In genomic region chr5:81972496-81972791, GRCh38 we compare ENCODE assay signal across 8 cellular contexts. TPM values are rescaled to one million over a fixed set of nuclear protein-coding genes. Genes with fewer than 3 reads are reported as not detected.
DNase-seq lines count a peak whose midpoint lies in the region; ATAC-seq and TF ChIP-seq lines count a peak whose summit lies in the region.

No MANE protein-coding gene starts in this region.

- DNase-seq in activated CD4-positive, alpha-beta T cell treated with anti-CD3 and anti-CD28 coated beads, Interleukin-2, amount 10 ng/mL, durations not matched to agents 24 days and 14 days, result no peak
- DNase-seq in activated CD4-positive, alpha-beta T cell treated with anti-CD3 and anti-CD28 coated beads, Interleukin-2, amount 50 U/mL, for 48 hours, result no peak
- no peak for DNase-seq in OCI-LY7 (ENCODE audit: low spot score)
- DNase-seq in esophagus muscularis mucosa (ENCODE audit: extremely low spot score), result no peak
- DNase-seq in gastrocnemius medialis, result no peak
- no peak for DNase-seq in H4 (ENCODE audit: low spot score)

- in situ Hi-C loops in gastrocnemius medialis (cut with MboI; ENCODE audit: low sequenced_read_pairs in 4 of 4), result loop anchor here in 3 of 4 donors (5.0 to 25.0 kb wide), 4 partner anchors 220 to 465 kb away; partner anchors contain the start of gene SSBP2 (in 1 of the 3)

- peak overlapping the region; percentile 90 for H3K4me3 Mint-ChIP-seq in activated CD4-positive, alpha-beta T cell treated with anti-CD3 and anti-CD28 coated beads, Interleukin-2, amount 10 ng/mL, durations not matched to agents 24 days and 14 days

- no peak for ATAC-seq in gastrocnemius medialis
- no peak for ATAC-seq in GM19397 (IDR thresholded peaks at IDR 0.05; ENCODE audit: unreplicated experiment)
- no peak for ATAC-seq in GM18873 (IDR thresholded peaks at IDR 0.05; ENCODE audit: low FRiP score, unreplicated experiment)

- no peaks in the 10 kb centered on the region for H3K9me2 ChIP-seq in OCI-LY7 (ENCODE audit: insufficient read depth, low read length)

- H3K36me3 Mint-ChIP-seq in activated CD4-positive, alpha-beta T cell treated with anti-CD3 and anti-CD28 coated beads, Interleukin-2, amount 10 ng/mL, durations not matched to agents 24 days and 14 days (ENCODE audit: low read depth), result peaks cover 12% of the 10 kb centered on the region

- H3K27me3 ChIP-seq in esophagus muscularis mucosa (no peaks in the 10 kb centered on the region), gastrocnemius medialis (no peaks in the 10 kb centered on the region)

- no peak for TF ChIP-seq CTCF in OCI-LY7 (conservative IDR thresholded peaks at IDR 0.05; ENCODE audit: low read length)
- TF ChIP-seq CTCF in esophagus muscularis mucosa (IDR thresholded peaks at IDR 0.05), result no peak
- no peak for TF ChIP-seq CTCF in gastrocnemius medialis (IDR thresholded peaks at IDR 0.05 in 4 of 5, conservative IDR thresholded peaks at IDR 0.05 in 1 of 5)

- no peaks in the 10 kb centered on the region for H3K9me3 Mint-ChIP-seq in activated CD4-positive, alpha-beta T cell treated with anti-CD3 and anti-CD28 coated beads, Interleukin-2, amount 10 ng/mL, durations not matched to agents 24 days and 14 days

- H3K27me3 Mint-ChIP-seq in activated CD4-positive, alpha-beta T cell treated with anti-CD3 and anti-CD28 coated beads, Interleukin-2, amount 10 ng/mL, durations not matched to agents 24 days and 14 days, result no peaks in the 10 kb centered on the region

- no peak for TF ChIP-seq POLR2A in esophagus muscularis mucosa (IDR thresholded peaks at IDR 0.05; ENCODE audit: low read depth)
- no peak for TF ChIP-seq POLR2A in gastrocnemius medialis (IDR thresholded peaks at IDR 0.05)

- no peak for TF ChIP-seq EP300 in esophagus muscularis mucosa (IDR thresholded peaks at IDR 0.05)

- peaks cover 25% of the 10 kb centered on the region for H3K4me1 Mint-ChIP-seq in activated CD4-positive, alpha-beta T cell treated with anti-CD3 and anti-CD28 coated beads, Interleukin-2, amount 10 ng/mL, durations not matched to agents 24 days and 14 days

- POLR2A ChIA-PET in OCI-LY7 (lab: Charles Lee), result no interaction called here

- H3K9me3 ChIP-seq in OCI-LY7 (ENCODE audit: low read length) (no peaks in the 10 kb centered on the region), esophagus muscularis mucosa (no peaks in the 10 kb centered on the region), gastrocnemius medialis (no peaks in the 10 kb centered on the region)

- CTCF ChIA-PET in OCI-LY7 (lab: Charles Lee; ENCODE audit: unreplicated experiment), result no interaction called here

- H3K27ac Mint-ChIP-seq in activated CD4-positive, alpha-beta T cell treated with anti-CD3 and anti-CD28 coated beads, Interleukin-2, amount 10 ng/mL, durations not matched to agents 24 days and 14 days, result peak overlapping the region; percentile 82

- peak overlapping the region; percentile 56 for H3K27ac ChIP-seq in OCI-LY7 (ENCODE audit: low read depth, low read length, poor library complexity, severe bottlenecking)
- peak overlapping the region; percentile 98 to 99 (median 98) for H3K27ac ChIP-seq in esophagus muscularis mucosa (replicated peaks in 1 of 4)
- H3K27ac ChIP-seq in gastrocnemius medialis, result peak overlapping the region; percentile 93 to 99 (median 98)

- H3K4me3 ChIP-seq in OCI-LY7 (ENCODE audit: low read depth, low read length, poor library complexity, severe bottlenecking) (peak overlapping the region; percentile 85), esophagus muscularis mucosa (peak overlapping the region; percentile 70 to 87 (median 82)), gastrocnemius medialis (peak overlapping the region; percentile 79 to 93 (median 82))

- BruUV-seq in OCI-LY7 (replicated peaks; lab: Mats Ljungman, UMichigan), result no TSS peak

- H4K20me1 ChIP-seq in OCI-LY7 (ENCODE audit: insufficient read depth, low read length), result no peaks in the 10 kb centered on the region

- H3K36me3 ChIP-seq in OCI-LY7 (ENCODE audit: insufficient read depth, low read length) (peaks cover 3% of the 10 kb centered on the region; the same call in 1 of the 2 replicates), esophagus muscularis mucosa (peaks cover 0 to 14% (median 3%) of the 10 kb centered on the region in 4 donors), gastrocnemius medialis (no peaks in the 10 kb centered on the region)

- H3K4me1 ChIP-seq in OCI-LY7 (ENCODE audit: insufficient read depth, low read length, poor library complexity, severe bottlenecking) (peaks cover 19% of the 10 kb centered on the region), esophagus muscularis mucosa (peaks cover 0 to 16% (median 12%) of the 10 kb centered on the region in 4 donors), gastrocnemius medialis (peaks cover 0 to 8% of the 10 kb centered on the region in 2 donors)

- peak overlapping the region; percentile 100 for H2AFZ ChIP-seq in OCI-LY7 (ENCODE audit: low read length)

- intact Hi-C loops in activated CD4-positive, alpha-beta T cell treated with anti-CD3 and anti-CD28 coated beads, Interleukin-2, amount 10 ng/mL, durations not matched to agents 24 days and 14 days (cut with micrococcal nuclease), result loop anchor here (1.0 to 10.0 kb wide), 7 partner anchors 135 to 1102 kb away; partner anchors contain the start of genes RPS23, TMEM167A, XRCC4 and ZCCHC9
- intact Hi-C loops in OCI-LY7 (cut with micrococcal nuclease; ENCODE audit: unreplicated experiment), result loop anchor here (5.0 kb wide), 1 partner anchor 1105 kb away; the partner anchor contains the start of genes TMEM167A and XRCC4
- intact Hi-C loops in esophagus muscularis mucosa (cut with DNase I), result loop anchor here (5.0 to 10.0 kb wide), 4 partner anchors 115 to 548 kb away; partner anchors contain the start of gene SSBP2
- intact Hi-C loops in gastrocnemius medialis (cut with DNase I; ENCODE audit: low total_unique reads), result loop anchor here (2.0 to 10.0 kb wide), 5 partner anchors 120 to 1102 kb away; partner anchors contain the start of genes SSBP2, TMEM167A and XRCC4

- H3K4me2 ChIP-seq in OCI-LY7 (ENCODE audit: low read length), result peak overlapping the region; percentile 100

- WGBS in esophagus muscularis mucosa, result 0% methylated on average over 1 of the region's 8 CpGs

- peaks cover 5% of the 10 kb centered on the region; the same call in 1 of the 2 replicates for H3K79me2 ChIP-seq in OCI-LY7 (ENCODE audit: insufficient read depth, low read depth, low read length)

RNA-seq across cellular contexts. Expression of gene ATG10, which starts 0.6 kb away (rescaled TPM):
- 5.8 and 5.9 TPM in 2 replicates for total RNA-seq in activated CD4-positive, alpha-beta T cell treated with anti-CD3 and anti-CD28 coated beads, Interleukin-2, amount 10 ng/mL, durations not matched to agents 24 days and 14 days
- total RNA-seq in OCI-LY7 (2014; rRNA removed; shearing (Covaris generic)), result 5.4 and 11.8 TPM in 2 replicates
- total RNA-seq in OCI-LY7 (2022) (14.8 and 17.0 TPM in 2 replicates), esophagus muscularis mucosa (1 to 10 TPM; 5.2 to 9.1 (median 7.3) TPM), gastrocnemius medialis (1 to 10 TPM; 2.9 to 8.5 (median 6.0) TPM)
- total RNA-seq in H4 (2014; rRNA removed; shearing (Covaris generic)), result 5.8 and 15.1 TPM in 2 replicates
